13 cellular contexts compared by ENCODE assay signal in genomic region chr13:19910336-19911072, GRCh38. TPM values are rescaled to one million over a fixed set of nuclear protein-coding genes. Genes with fewer than 3 reads are reported as not detected.
DNase-seq lines count a peak whose midpoint lies in the region; ATAC-seq and TF ChIP-seq lines count a peak whose summit lies in the region.
"Had no signal": no experiment of that assay in that cellular context is flagged by ENCODE, and none has a peak within 500 bp of the region (broad histone marks: within the 10 kb centered on the region; RNA-seq: fewer than 3 reads in every experiment).

No MANE protein-coding gene starts in this region.

- H3K9me3 ChIP-seq in GM23248 (ENCODE audit: low read depth) (no peaks in the 10 kb centered on the region), stomach (no peaks in the 10 kb centered on the region)
- H3K9me3 ChIP-seq: tibial artery had no signal

- H3K9me2 ChIP-seq in GM23248 (ENCODE audit: insufficient read depth): no peaks in the 10 kb centered on the region

- TF ChIP-seq CTCF in RWPE1 (conservative IDR thresholded peaks at IDR 0.05; ENCODE audit: low read depth) (no peak), stomach (IDR thresholded peaks at IDR 0.05) (no peak)

- TF ChIP-seq EP300 in stomach (IDR thresholded peaks at IDR 0.05): no peak

- CTCF ChIA-PET in RWPE1 (lab: Yijun Ruan, JAX): interaction anchor here (0.5 kb wide), 1 partner anchor 35 kb away, joined by 4 read pairs; no protein-coding TSS in a partner anchor

- ATAC-seq in HG02970 (IDR thresholded peaks at IDR 0.05; ENCODE audit: low FRiP score, unreplicated experiment): no peak
- no peak for ATAC-seq in GM21515 (IDR thresholded peaks at IDR 0.05; ENCODE audit: unreplicated experiment)
- ATAC-seq: T-cell had no signal

- intact Hi-C loops in stomach (cut with DNase I; ENCODE audit: low total_unique reads): no loop called here

- H4K20me1 ChIP-seq in GM23248 (ENCODE audit: insufficient read depth): no peaks in the 10 kb centered on the region

- no peak overlapping the region for H3K9ac ChIP-seq in GM23248

- POLR2A ChIA-PET in RWPE1 (lab: Yijun Ruan, JAX; ENCODE audit: low non-redundant PET): interaction anchor here (0.6 to 0.7 kb wide), 2 partner anchors 26 to 526 kb away, joined by 5 to 9 read pairs; no protein-coding TSS in a partner anchor

- H3K4me2 ChIP-seq in GM23248 (ENCODE audit: unreplicated experiment): no peak overlapping the region

- H3K36me3 ChIP-seq in GM23248 (ENCODE audit: low read depth) (no peaks in the 10 kb centered on the region), stomach (no peaks in the 10 kb centered on the region)
- H3K36me3 ChIP-seq: cardiac muscle cell, tibial artery had no signal

- WGBS in GM23248 (ENCODE audit: low coverage in 1 of 2, low lambda C conversion rate in 2 of 2, missing lambda C conversion rate in 2 of 2), 2 experiments: 71 to 75% methylated on average over 9 of the region's 9 CpGs
- WGBS in stomach, 5 donors: 59 to 79% (median 65%) methylated on average over 9 of the region's 9 CpGs

- no peaks in the 10 kb centered on the region for H3K27me3 ChIP-seq in GM23248 (replicated peaks; ENCODE audit: insufficient read depth)
- H3K27me3 ChIP-seq in stomach: no peaks in the 10 kb centered on the region
- H3K27me3 ChIP-seq: cardiac muscle cell, tibial artery had no signal

- no peaks in the 10 kb centered on the region for H3F3A ChIP-seq in GM23248 (ENCODE audit: insufficient read depth)

- no peak overlapping the region for H2AFZ ChIP-seq in GM23248

- no peaks in the 10 kb centered on the region for H3K79me2 ChIP-seq in GM23248 (ENCODE audit: insufficient read depth)

- peak; percentile 68 for DNase-seq in GM23248
- peak; percentile 77 for DNase-seq in RWPE1 (ENCODE audit: low spot score)
- peak; percentile 53 for DNase-seq in glomerular visceral epithelial cell (ENCODE audit: extremely low spot score)
- DNase-seq in stomach: peak; percentile 29
- no peak for DNase-seq in NOMO-1 treated with dmso at 0.1 percent for 144 hours (lab: John Stamatoyannopoulos, UW; ENCODE audit: unreplicated experiment)
- DNase-seq: activated gamma-delta T cell treated with Interleukin-2 at 50 U/mL for 16 hours, Karpas-422, nephron progenitor cell, T-cell, tibial artery had no signal

- no peak for TF ChIP-seq POLR2A in stomach (IDR thresholded peaks at IDR 0.05)

- in situ Hi-C loops in GM23248 (cut with MboI): no loop called here

- H3K4me1 ChIP-seq in GM23248 (ENCODE audit: insufficient read depth) (no peaks in the 10 kb centered on the region), stomach (no peaks in the 10 kb centered on the region)
- H3K4me1 ChIP-seq: tibial artery had no signal

- no peak overlapping the region for H3K4me3 ChIP-seq in GM23248
- H3K4me3 ChIP-seq in stomach: no peak overlapping the region
- H3K4me3 ChIP-seq: cardiac muscle cell, tibial artery had no signal

- no peak overlapping the region for H3K27ac ChIP-seq in GM23248
- peak overlapping the region; percentile 74 for H3K27ac ChIP-seq in RWPE1
- H3K27ac ChIP-seq in stomach: no peak overlapping the region
- H3K27ac ChIP-seq: cardiac muscle cell, tibial artery had no signal

RNA-seq across cellular contexts. Expression of gene ZMYM5, which starts 47.1 kb away (rescaled TPM):
- total RNA-seq in GM23248 (2014; rRNA removed; shearing (Covaris generic)): 7.3 and 12.4 TPM in 2 replicates
- polyA plus RNA-seq in GM23248 (2016; fragmentation: Nextera tagmentation; extraction: Ambion mirVana) (16.4 and 16.9 TPM in 2 replicates), stomach (1 to 10 TPM; 4.4 to 6.6 (median 6.1) TPM)
- 10 to 100 TPM in 4 of 5 donors, 1 to 10 TPM in 1; 4.9 to 67.4 (median 23.5) TPM for total RNA-seq in stomach

RNA-seq across cellular contexts. Expression of gene ZMYM2, which starts 48.0 kb away (rescaled TPM):
- 35.0 and 40.8 TPM in 2 replicates for total RNA-seq in GM23248 (2014; rRNA removed; shearing (Covaris generic))
- 14.9 and 15.7 TPM in 2 replicates for polyA plus RNA-seq in GM23248 (2016; fragmentation: Nextera tagmentation; extraction: Ambion mirVana)
- 100 to 1,000 TPM in 4 of 5 donors, 10 to 100 TPM in 1; 45.5 to 182 (median 111) TPM for total RNA-seq in stomach
- 10 to 100 TPM; 10.8 to 22.5 (median 13.0) TPM for polyA plus RNA-seq in stomach
